In the genomic region with DNA sequence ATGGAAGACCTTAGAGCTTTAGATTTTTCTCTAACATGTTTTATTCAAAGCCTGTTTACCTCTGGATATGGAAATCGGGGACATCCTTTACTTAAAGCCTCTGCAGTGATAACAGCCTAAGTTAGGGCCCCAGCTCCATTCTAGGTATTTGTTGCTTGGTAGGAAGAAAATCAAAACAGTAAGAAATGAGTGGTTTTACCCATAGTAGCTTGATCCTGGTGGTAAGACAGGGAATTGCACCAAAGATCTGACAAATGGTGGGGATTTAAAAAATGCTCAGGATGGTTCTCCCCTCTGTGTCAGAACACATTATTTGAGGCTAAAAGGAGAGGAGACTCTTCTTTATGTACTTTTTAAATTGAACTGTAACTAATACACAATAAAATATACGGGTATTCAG, we compare ENCODE assay signal across 13 cellular contexts. TPM values are rescaled to one million over a fixed set of nuclear protein-coding genes. Genes with fewer than 3 reads are reported as not detected.
DNase-seq lines count a peak whose midpoint lies in the region; ATAC-seq and TF ChIP-seq lines count a peak whose summit lies in the region.
"Had no signal": no experiment of that assay in that cellular context is flagged by ENCODE, and none has a peak within 500 bp of the region (broad histone marks: within the 10 kb centered on the region; RNA-seq: fewer than 3 reads in every experiment).

No MANE protein-coding gene starts in this region.

- no peaks in the 10 kb centered on the region for H3K27me3 Mint-ChIP-seq in neural progenitor cell (ENCODE audit: insufficient read depth, low read depth)
- H3K27me3 Mint-ChIP-seq in natural killer cell treated with Interleukin-12 subunit alpha and Interleukin-12 subunit beta and Interleukin-15 and Interleukin-18, amount 100 ng/mL, for 72 hours: peaks cover 0 to 8% of the 10 kb centered on the region in 2 donors
- H3K27me3 Mint-ChIP-seq: activated CD4-positive, alpha-beta T cell treated with anti-CD3 and anti-CD28 coated beads, Interleukin-2, amount 10 ng/mL, durations not matched to agents 24 days and 14 days; T-helper 17 cell had no signal

- H3K36me3 ChIP-seq in brain microvascular endothelial cell (replicated peaks): no peaks in the 10 kb centered on the region
- no peaks in the 10 kb centered on the region for H3K36me3 ChIP-seq in neural progenitor cell
- H3K36me3 ChIP-seq: ascending aorta, tibial artery had no signal

- peaks cover 5% of the 10 kb centered on the region for H3K4me1 ChIP-seq in neural progenitor cell
- H3K4me1 ChIP-seq: ascending aorta, tibial artery had no signal

- ATAC-seq in HG03175 (IDR thresholded peaks at IDR 0.05; ENCODE audit: unreplicated experiment): peak; percentile 52
- no peak for ATAC-seq in HG02642 (IDR thresholded peaks at IDR 0.05; ENCODE audit: poor library complexity, unreplicated experiment)
- ATAC-seq in natural killer cell treated with Interleukin-12 subunit alpha and Interleukin-12 subunit beta and Interleukin-15 and Interleukin-18, amount 100 ng/mL, for 72 hours: no peak
- ATAC-seq: activated T-cell treated with anti-CD3 and anti-CD28 coated beads, Interleukin-2, amount 50 U/mL, for 72 hours; T-helper 17 cell had no signal

- no peaks in the 10 kb centered on the region for H4K20me1 ChIP-seq in neural progenitor cell (ENCODE audit: low read depth)

- H3F3A ChIP-seq in neural progenitor cell (ENCODE audit: low read depth): no peaks in the 10 kb centered on the region

- no peaks in the 10 kb centered on the region for H3K36me3 Mint-ChIP-seq in neural progenitor cell
- H3K36me3 Mint-ChIP-seq in natural killer cell treated with Interleukin-12 subunit alpha and Interleukin-12 subunit beta and Interleukin-15 and Interleukin-18, amount 100 ng/mL, for 72 hours: no peaks in the 10 kb centered on the region

- no peaks in the 10 kb centered on the region for H3K9me3 ChIP-seq in neural progenitor cell (ENCODE audit: low read depth)
- H3K9me3 ChIP-seq: ascending aorta, tibial artery had no signal

- in situ Hi-C loops in brain microvascular endothelial cell (cut with HindIII; ENCODE audit: low pct_ligation_motif_present, low sequenced_read_pairs): no loop called here

- no peaks in the 10 kb centered on the region for H3K27me3 ChIP-seq in brain microvascular endothelial cell (replicated peaks)
- H3K27me3 ChIP-seq in neural progenitor cell: no peaks in the 10 kb centered on the region
- H3K27me3 ChIP-seq: ascending aorta, tibial artery had no signal

- peak; percentile 24 for TF ChIP-seq CTCF in GM12865 (IDR thresholded peaks at IDR 0.05; ENCODE audit: insufficient read depth, low read depth, low read length, missing control alignments)
- peak; percentile 42 for TF ChIP-seq CTCF in brain microvascular endothelial cell (IDR thresholded peaks at IDR 0.05; ENCODE audit: low read depth, low read length, missing control alignments)
- peak; percentile 42 for TF ChIP-seq CTCF in neural progenitor cell (IDR thresholded peaks at IDR 0.05)

- H3K27ac ChIP-seq in brain microvascular endothelial cell (no peak overlapping the region), neural progenitor cell (no peak overlapping the region)
- H3K27ac ChIP-seq: ascending aorta, tibial artery had no signal

- DNase-seq in GM12865 (ENCODE audit: low read depth): peak; percentile 7
- no peak for DNase-seq in brain microvascular endothelial cell
- DNase-seq in neural progenitor cell (ENCODE audit: low spot score): no peak
- DNase-seq in activated gamma-delta T cell treated with Interleukin-2 at 50 U/mL for 16 hours: no peak
- no peak for DNase-seq in natural killer cell treated with Interleukin-12 subunit alpha and Interleukin-12 subunit beta and Interleukin-15 and Interleukin-18, amount 100 ng/mL, for 72 hours (ENCODE audit: low spot score)
- DNase-seq: activated CD4-positive, alpha-beta T cell treated with anti-CD3 and anti-CD28 coated beads, Interleukin-2, amount 10 ng/mL, durations not matched to agents 24 days and 14 days; activated T-cell treated with anti-CD3 and anti-CD28 coated beads, Interleukin-2, amount 50 U/mL, for 72 hours; hippocampal formation; T-helper 17 cell; tibial artery had no signal

- H3K9ac ChIP-seq in neural progenitor cell: no peak overlapping the region

- no peak overlapping the region for H2AFZ ChIP-seq in neural progenitor cell (replicated peaks)

- H3K79me2 ChIP-seq in neural progenitor cell (ENCODE audit: low read depth): no peaks in the 10 kb centered on the region

- peaks cover 8% of the 10 kb centered on the region for H3K4me1 Mint-ChIP-seq in neural progenitor cell
- H3K4me1 Mint-ChIP-seq in natural killer cell treated with Interleukin-12 subunit alpha and Interleukin-12 subunit beta and Interleukin-15 and Interleukin-18, amount 100 ng/mL, for 72 hours (ENCODE audit: low read depth in 2 of 2): no peaks in the 10 kb centered on the region
- H3K4me1 Mint-ChIP-seq: T-helper 17 cell had no signal

- peaks cover 2% of the 10 kb centered on the region for H3K9me3 Mint-ChIP-seq in neural progenitor cell
- no peaks in the 10 kb centered on the region for H3K9me3 Mint-ChIP-seq in natural killer cell treated with Interleukin-12 subunit alpha and Interleukin-12 subunit beta and Interleukin-15 and Interleukin-18, amount 100 ng/mL, for 72 hours
- H3K9me3 Mint-ChIP-seq: activated CD4-positive, alpha-beta T cell treated with anti-CD3 and anti-CD28 coated beads, Interleukin-2, amount 10 ng/mL, durations not matched to agents 24 days and 14 days had no signal

- no peak overlapping the region for H3K4me3 Mint-ChIP-seq in neural progenitor cell
- H3K4me3 Mint-ChIP-seq in natural killer cell treated with Interleukin-12 subunit alpha and Interleukin-12 subunit beta and Interleukin-15 and Interleukin-18, amount 100 ng/mL, for 72 hours: no peak overlapping the region
- H3K4me3 Mint-ChIP-seq: activated CD4-positive, alpha-beta T cell treated with anti-CD3 and anti-CD28 coated beads, Interleukin-2, amount 10 ng/mL, durations not matched to agents 24 days and 14 days; activated T-cell treated with anti-CD3 and anti-CD28 coated beads, Interleukin-2, amount 50 U/mL, for 72 hours; T-helper 17 cell had no signal

- H3K4me3 ChIP-seq in GM12865 (ENCODE audit: low read depth, low read length) (no peak overlapping the region), brain microvascular endothelial cell (ENCODE audit: low read depth, low read length) (no peak overlapping the region), neural progenitor cell (no peak overlapping the region)
- H3K4me3 ChIP-seq: ascending aorta, tibial artery had no signal

- no peak overlapping the region for H3K4me2 ChIP-seq in neural progenitor cell

- H3K27ac Mint-ChIP-seq in neural progenitor cell: no peak overlapping the region
- no peak overlapping the region for H3K27ac Mint-ChIP-seq in natural killer cell treated with Interleukin-12 subunit alpha and Interleukin-12 subunit beta and Interleukin-15 and Interleukin-18, amount 100 ng/mL, for 72 hours
- H3K27ac Mint-ChIP-seq: activated CD4-positive, alpha-beta T cell treated with anti-CD3 and anti-CD28 coated beads, Interleukin-2, amount 10 ng/mL, durations not matched to agents 24 days and 14 days; activated T-cell treated with anti-CD3 and anti-CD28 coated beads, Interleukin-2, amount 50 U/mL, for 72 hours; T-helper 17 cell had no signal

RNA-seq across cellular contexts. Expression of gene AFF2, which starts 52.4 kb away (rescaled TPM):
- total RNA-seq in neural progenitor cell (ENCODE audit: low replicate concordance): 13.5 and 18.0 TPM in 2 replicates
- total RNA-seq in natural killer cell treated with Interleukin-12 subunit alpha and Interleukin-12 subunit beta and Interleukin-15 and Interleukin-18, amount 100 ng/mL, for 72 hours: 1 to 10 TPM; 1.5 to 5.1 TPM
